Comparison of ENCODE assay signal across 9 cellular contexts in genomic region chr2:26462511-26463251, GRCh38. TPM values are rescaled to one million over a fixed set of nuclear protein-coding genes. Genes with fewer than 3 reads are reported as not detected.
A peak's percentile ranks its signal among the peaks of the same experiment; 100 is the strongest.
DNase-seq lines count a peak whose midpoint lies in the region; ATAC-seq and TF ChIP-seq lines count a peak whose summit lies in the region.
"Had no signal": no experiment of that assay in that cellular context is flagged by ENCODE, and none has a peak within 500 bp of the region (broad histone marks: within the 10 kb centered on the region; RNA-seq: fewer than 3 reads in every experiment).

No MANE protein-coding gene starts in this region.

- CTCF ChIA-PET in activated CD4-positive, alpha-beta T cell treated with anti-CD3 and anti-CD28 coated beads for 36 hours (lab: Charles Lee): interaction anchor here (1.0 kb wide), 1 partner anchor 236 kb away, joined by 3 read pairs; no protein-coding TSS in a partner anchor
- CTCF ChIA-PET in naive thymus-derived CD4-positive, alpha-beta T cell (lab: Charles Lee): no interaction called here

- no peaks in the 10 kb centered on the region for H3K9me3 Mint-ChIP-seq in activated CD4-positive, alpha-beta T cell treated with anti-CD3 and anti-CD28 coated beads for 36 hours (ENCODE audit: low read depth)
- H3K9me3 Mint-ChIP-seq in naive thymus-derived CD4-positive, alpha-beta T cell: no peaks in the 10 kb centered on the region
- H3K9me3 Mint-ChIP-seq: activated naive CD4-positive, alpha-beta T cell treated with anti-CD3 and anti-CD28 coated beads, Interleukin-2, amount 50 U/mL, for 24 hours had no signal

- POLR2A ChIA-PET in activated CD4-positive, alpha-beta T cell treated with anti-CD3 and anti-CD28 coated beads for 36 hours (lab: Charles Lee): no interaction called here
- POLR2A ChIA-PET in naive thymus-derived CD4-positive, alpha-beta T cell (lab: Charles Lee): no interaction called here

- H3K4me3 Mint-ChIP-seq in activated CD4-positive, alpha-beta T cell treated with anti-CD3 and anti-CD28 coated beads for 36 hours: no peak overlapping the region
- no peak overlapping the region for H3K4me3 Mint-ChIP-seq in naive thymus-derived CD4-positive, alpha-beta T cell
- H3K4me3 Mint-ChIP-seq: activated naive CD4-positive, alpha-beta T cell treated with anti-CD3 and anti-CD28 coated beads, Interleukin-2, amount 50 U/mL, for 24 hours had no signal

- peak; percentile 64 for ATAC-seq in activated CD4-positive, alpha-beta T cell treated with anti-CD3 and anti-CD28 coated beads for 36 hours
- no peak for ATAC-seq in GM19463 (IDR thresholded peaks at IDR 0.05; ENCODE audit: unreplicated experiment)
- ATAC-seq in HG03095 (IDR thresholded peaks at IDR 0.05; ENCODE audit: unreplicated experiment): no peak
- no peak for ATAC-seq in naive thymus-derived CD4-positive, alpha-beta T cell

- no peaks in the 10 kb centered on the region for H3K4me1 Mint-ChIP-seq in activated CD4-positive, alpha-beta T cell treated with anti-CD3 and anti-CD28 coated beads for 36 hours
- H3K4me1 Mint-ChIP-seq in naive thymus-derived CD4-positive, alpha-beta T cell: no peaks in the 10 kb centered on the region
- H3K4me1 Mint-ChIP-seq: activated naive CD4-positive, alpha-beta T cell treated with anti-CD3 and anti-CD28 coated beads, Interleukin-2, amount 50 U/mL, for 24 hours had no signal

- no peaks in the 10 kb centered on the region for H3K36me3 Mint-ChIP-seq in activated CD4-positive, alpha-beta T cell treated with anti-CD3 and anti-CD28 coated beads for 36 hours (ENCODE audit: low read depth)
- peaks cover 0 to 2% (median 0%) of the 10 kb centered on the region in 5 donors for H3K36me3 Mint-ChIP-seq in naive thymus-derived CD4-positive, alpha-beta T cell
- H3K36me3 Mint-ChIP-seq: activated naive CD4-positive, alpha-beta T cell treated with anti-CD3 and anti-CD28 coated beads, Interleukin-2, amount 50 U/mL, for 24 hours had no signal

- TF ChIP-seq CTCF in astrocyte of the spinal cord (IDR thresholded peaks at IDR 0.05; ENCODE audit: low read depth, low read length): peak; percentile 69

- no peaks in the 10 kb centered on the region for H3K27me3 Mint-ChIP-seq in activated CD4-positive, alpha-beta T cell treated with anti-CD3 and anti-CD28 coated beads for 36 hours
- H3K27me3 Mint-ChIP-seq in naive thymus-derived CD4-positive, alpha-beta T cell: no peaks in the 10 kb centered on the region
- H3K27me3 Mint-ChIP-seq: activated naive CD4-positive, alpha-beta T cell treated with anti-CD3 and anti-CD28 coated beads, Interleukin-2, amount 50 U/mL, for 24 hours had no signal

- no peak overlapping the region for H3K27ac Mint-ChIP-seq in activated CD4-positive, alpha-beta T cell treated with anti-CD3 and anti-CD28 coated beads for 36 hours
- H3K27ac Mint-ChIP-seq in naive thymus-derived CD4-positive, alpha-beta T cell: no peak overlapping the region
- H3K27ac Mint-ChIP-seq: activated naive CD4-positive, alpha-beta T cell treated with anti-CD3 and anti-CD28 coated beads, Interleukin-2, amount 50 U/mL, for 24 hours had no signal

- H3K27me3 ChIP-seq in naive thymus-derived CD4-positive, alpha-beta T cell (ENCODE audit: control insufficient read depth in 2 of 2, insufficient read depth in 2 of 2, low read length in 2 of 2): no peaks in the 10 kb centered on the region

- H3K27ac ChIP-seq in naive thymus-derived CD4-positive, alpha-beta T cell (ENCODE audit: low read depth, low read length): no peak overlapping the region

- H3K4me1 ChIP-seq in naive thymus-derived CD4-positive, alpha-beta T cell (ENCODE audit: control insufficient read depth in 2 of 2, insufficient read depth in 2 of 2, low read length in 2 of 2): no peaks in the 10 kb centered on the region

- in situ Hi-C loops in astrocyte of the spinal cord (cut with HindIII; ENCODE audit: low sequenced_read_pairs): no loop called here

- H3K4me3 ChIP-seq in astrocyte of the spinal cord (ENCODE audit: low read depth, low read length): no peak overlapping the region
- H3K4me3 ChIP-seq in naive thymus-derived CD4-positive, alpha-beta T cell (ENCODE audit: low read length): no peak overlapping the region

- DNase-seq in activated CD4-positive, alpha-beta T cell treated with anti-CD3 and anti-CD28 coated beads for 36 hours: peak; percentile 40
- no peak for DNase-seq in activated CD4-positive, alpha-beta T cell treated with anti-CD3 and anti-CD28 coated beads for 1 hour
- DNase-seq in NAMALWA (ENCODE audit: low spot score): peak; percentile 20
- peak; percentile 47 for DNase-seq in astrocyte of the spinal cord (ENCODE audit: low read depth, low spot score)
- peak; percentile 61 for DNase-seq in left kidney (ENCODE audit: low read depth, low spot score)
- DNase-seq in naive thymus-derived CD4-positive, alpha-beta T cell: no peak

- intact Hi-C loops in activated CD4-positive, alpha-beta T cell treated with anti-CD3 and anti-CD28 coated beads for 36 hours (cut with DNase I, micrococcal nuclease): loop anchor here (10.0 kb wide), 2 partner anchors 158 to 288 kb away; partner anchors contain the start of gene GAREM2 (in 1 of the 2)
- intact Hi-C loops in naive thymus-derived CD4-positive, alpha-beta T cell (cut with micrococcal nuclease): no loop called here

- no peaks in the 10 kb centered on the region for H3K36me3 ChIP-seq in naive thymus-derived CD4-positive, alpha-beta T cell (ENCODE audit: control insufficient read depth in 2 of 3, insufficient read depth in 3 of 3, low read length in 3 of 3)

- H3K9me3 ChIP-seq in naive thymus-derived CD4-positive, alpha-beta T cell (ENCODE audit: control insufficient read depth in 2 of 3, low read length in 3 of 3): no peaks in the 10 kb centered on the region

RNA-seq across cellular contexts. Expression of gene OTOF, which starts 15.2 kb away (rescaled TPM):
- total RNA-seq in activated CD4-positive, alpha-beta T cell treated with anti-CD3 and anti-CD28 coated beads for 36 hours: 1 to 10 TPM; 1.9 to 2.3 TPM
- total RNA-seq in naive thymus-derived CD4-positive, alpha-beta T cell: 10 to 100 TPM in 1 of 5 experiments, under 1 TPM in 3, not detected in 1; 0.16 to 14.8 (median 0.71) TPM
- under 1 TPM in 1 of 2 donors, not detected in 1; 0.22 TPM for polyA plus RNA-seq in naive thymus-derived CD4-positive, alpha-beta T cell

Comparison
In these comparisons a context has a peak if more than half of its experiments do, and no peak if none do; other contexts are left out.
1. DNase-seq: peak in activated CD4-positive, alpha-beta T cell treated with anti-CD3 and anti-CD28 coated beads for 36 hours (single experiment), NAMALWA (single experiment), astrocyte of the spinal cord (single experiment) and left kidney (single experiment); none in activated CD4-positive, alpha-beta T cell treated with anti-CD3 and anti-CD28 coated beads for 1 hour (single experiment) and naive thymus-derived CD4-positive, alpha-beta T cell (0 of 9).
2. intact Hi-C loops: an anchor here in activated CD4-positive, alpha-beta T cell treated with anti-CD3 and anti-CD28 coated beads for 36 hours (10.0 kb wide); none called in naive thymus-derived CD4-positive, alpha-beta T cell.